ENCODE assay signal across 15 cellular contexts in the genomic region with DNA sequence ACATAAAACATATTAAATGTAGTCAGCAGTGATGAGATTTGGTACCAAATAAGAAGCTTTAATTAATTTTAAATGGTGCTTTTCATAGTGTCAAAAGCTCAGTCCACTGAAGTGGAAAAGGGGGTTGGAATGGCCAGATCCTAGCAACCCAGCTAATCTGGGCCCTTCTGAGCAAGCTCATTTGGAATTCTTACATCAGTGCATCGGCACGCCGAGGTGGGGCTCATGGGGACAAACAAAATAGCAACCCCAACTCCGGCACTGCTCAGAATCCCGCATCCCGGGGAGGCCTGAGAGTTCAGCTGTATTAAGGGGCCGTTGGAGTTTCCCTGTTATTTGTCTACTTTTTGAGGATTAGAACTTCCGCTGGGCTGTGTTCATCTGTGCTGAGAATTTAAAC.
A peak's percentile ranks its signal among the peaks of the same experiment; 100 is the strongest.
DNase-seq lines count a peak whose midpoint lies in the region; ATAC-seq and TF ChIP-seq lines count a peak whose summit lies in the region.
"Had no signal": no experiment of that assay in that cellular context is flagged by ENCODE, and none has a peak within 500 bp of the region (broad histone marks: within the 10 kb centered on the region; RNA-seq: fewer than 3 reads in every experiment).

No MANE protein-coding gene starts in this region.

- H3K36me3 Mint-ChIP-seq in nephron (ENCODE audit: low read depth) = no peaks in the 10 kb centered on the region
- no peaks in the 10 kb centered on the region for H3K36me3 Mint-ChIP-seq in CD8-positive, alpha-beta T cell

- H3K9me3 Mint-ChIP-seq in nephron = no peaks in the 10 kb centered on the region
- H3K9me3 Mint-ChIP-seq in CD8-positive, alpha-beta T cell = no peaks in the 10 kb centered on the region
- H3K9me3 Mint-ChIP-seq: activated CD4-positive, alpha-beta T cell treated with anti-CD3 and anti-CD28 coated beads, Interleukin-2, amount 10 ng/mL, durations not matched to agents 24 days and 14 days; activated naive CD8-positive, alpha-beta T cell treated with anti-CD3 and anti-CD28 coated beads, Interleukin-2, amount 50 U/mL, for 24 hours had no signal

- no peak for ATAC-seq in CD8-positive, alpha-beta T cell
- no peak for ATAC-seq in GM21528 (IDR thresholded peaks at IDR 0.05; ENCODE audit: low FRiP score, unreplicated experiment)
- ATAC-seq: activated naive CD8-positive, alpha-beta T cell treated with anti-CD3 and anti-CD28 coated beads, Interleukin-2, amount 50 U/mL, for 24 hours; right lobe of liver had no signal

- intact Hi-C loops in left ventricle myocardium inferior (cut with micrococcal nuclease) = no loop called here
- intact Hi-C loops in CD8-positive, alpha-beta T cell (cut with DNase I, micrococcal nuclease) = no loop called here

- no peak overlapping the region for H3K4me3 Mint-ChIP-seq in nephron
- no peak overlapping the region for H3K4me3 Mint-ChIP-seq in CD8-positive, alpha-beta T cell
- H3K4me3 Mint-ChIP-seq: activated CD4-positive, alpha-beta T cell treated with anti-CD3 and anti-CD28 coated beads, Interleukin-2, amount 10 ng/mL, durations not matched to agents 24 days and 14 days; activated naive CD8-positive, alpha-beta T cell treated with anti-CD3 and anti-CD28 coated beads, Interleukin-2, amount 50 U/mL, for 24 hours had no signal

- TF ChIP-seq CTCF in left ventricle myocardium inferior (IDR thresholded peaks at IDR 0.05; ENCODE audit: borderline replicate concordance) = no peak
- no peak for TF ChIP-seq CTCF in nephron (IDR thresholded peaks at IDR 0.05; ENCODE audit: unreplicated experiment in 3 of 3)
- TF ChIP-seq CTCF in CD8-positive, alpha-beta T cell (IDR thresholded peaks at IDR 0.05) = no peak

- H3K9me3 ChIP-seq in left ventricle myocardium inferior (replicated peaks) = no peaks in the 10 kb centered on the region
- no peaks in the 10 kb centered on the region for H3K9me3 ChIP-seq in CD8-positive, alpha-beta T cell (ENCODE audit: low read length)
- H3K9me3 ChIP-seq: right lobe of liver had no signal

- no peaks in the 10 kb centered on the region for H3K4me1 Mint-ChIP-seq in nephron
- no peaks in the 10 kb centered on the region for H3K4me1 Mint-ChIP-seq in CD8-positive, alpha-beta T cell (ENCODE audit: low read depth)
- H3K4me1 Mint-ChIP-seq: activated CD4-positive, alpha-beta T cell treated with anti-CD3 and anti-CD28 coated beads, Interleukin-2, amount 10 ng/mL, durations not matched to agents 24 days and 14 days; activated naive CD8-positive, alpha-beta T cell treated with anti-CD3 and anti-CD28 coated beads, Interleukin-2, amount 50 U/mL, for 24 hours had no signal

- H3K4me3 ChIP-seq in left ventricle myocardium inferior = no peak overlapping the region
- no peak overlapping the region for H3K4me3 ChIP-seq in CD8-positive, alpha-beta T cell (ENCODE audit: low read depth, low read length)
- H3K4me3 ChIP-seq: right lobe of liver had no signal

- H3K4me1 ChIP-seq in left ventricle myocardium inferior = peaks cover 16% of the 10 kb centered on the region
- no peaks in the 10 kb centered on the region for H3K4me1 ChIP-seq in CD8-positive, alpha-beta T cell (ENCODE audit: insufficient read depth, low read length)

- DNase-seq in A172 (ENCODE audit: low spot score) (peak; percentile 11), amygdala (lab: John Stamatoyannopoulos, UW) (peak in 49 of 56 donors; percentile 5 to 76 (median 48)), left ventricle myocardium inferior (peak; percentile 22), NCI-H1417 treated with DMSO at 0.1 percent for 48 hours (lab: John Stamatoyannopoulos, UW) (no peak)
- no peak for DNase-seq in stimulated activated CD4-positive, alpha-beta T cell treated with anti-CD3 and anti-CD28 coated beads, Interleukin-1b, Interleukin-23, amount 100 ng/mL, for 48 hours
- DNase-seq in CD8-positive, alpha-beta T cell = no peak
- DNase-seq: activated CD4-positive, alpha-beta T cell treated with anti-CD3 and anti-CD28 coated beads, Interleukin-2, amount 10 ng/mL, durations not matched to agents 24 days and 14 days; activated naive CD8-positive, alpha-beta T cell treated with anti-CD3 and anti-CD28 coated beads, Interleukin-2, amount 50 U/mL, for 24 hours; activated T-cell treated with anti-CD3 and anti-CD28 coated beads, Interleukin-2, amount 50 U/mL, for 1 hour; dermis blood vessel endothelial cell; NCI-H1694; NCI-H69; right lobe of liver had no signal

- CTCF ChIA-PET in CD8-positive, alpha-beta T cell (lab: Charles Lee) = no interaction called here

- no peaks in the 10 kb centered on the region for H3K36me3 ChIP-seq in left ventricle myocardium inferior
- no peaks in the 10 kb centered on the region for H3K36me3 ChIP-seq in CD8-positive, alpha-beta T cell (ENCODE audit: insufficient read depth, low read length)
- H3K36me3 ChIP-seq: right lobe of liver had no signal

- peak overlapping the region; percentile 42 to 72 (median 54) for H3K27ac Mint-ChIP-seq in nephron
- no peak overlapping the region for H3K27ac Mint-ChIP-seq in CD8-positive, alpha-beta T cell
- H3K27ac Mint-ChIP-seq: activated CD4-positive, alpha-beta T cell treated with anti-CD3 and anti-CD28 coated beads, Interleukin-2, amount 10 ng/mL, durations not matched to agents 24 days and 14 days; activated naive CD8-positive, alpha-beta T cell treated with anti-CD3 and anti-CD28 coated beads, Interleukin-2, amount 50 U/mL, for 24 hours had no signal

- H3K27me3 ChIP-seq in left ventricle myocardium inferior (ENCODE audit: low read depth) = no peaks in the 10 kb centered on the region
- no peaks in the 10 kb centered on the region for H3K27me3 ChIP-seq in CD8-positive, alpha-beta T cell (ENCODE audit: insufficient read depth, low read length)
- H3K27me3 ChIP-seq: right lobe of liver had no signal

- no peaks in the 10 kb centered on the region for H3K27me3 Mint-ChIP-seq in nephron (ENCODE audit: low read depth)
- H3K27me3 Mint-ChIP-seq in CD8-positive, alpha-beta T cell (ENCODE audit: low read depth) = no peaks in the 10 kb centered on the region
- H3K27me3 Mint-ChIP-seq: activated CD4-positive, alpha-beta T cell treated with anti-CD3 and anti-CD28 coated beads, Interleukin-2, amount 10 ng/mL, durations not matched to agents 24 days and 14 days; activated naive CD8-positive, alpha-beta T cell treated with anti-CD3 and anti-CD28 coated beads, Interleukin-2, amount 50 U/mL, for 24 hours had no signal

- no peak overlapping the region for H3K27ac ChIP-seq in left ventricle myocardium inferior (replicated peaks)
- H3K27ac ChIP-seq in CD8-positive, alpha-beta T cell (ENCODE audit: low read depth, low read length) = no peak overlapping the region
- H3K27ac ChIP-seq: right lobe of liver had no signal

- POLR2A ChIA-PET in CD8-positive, alpha-beta T cell (lab: Charles Lee) = no interaction called here

Comparison
In these comparisons a context has a peak if more than half of its experiments do, and no peak if none do; other contexts are left out.
1. DNase-seq: peak in A172 (single experiment), amygdala (49 of 56) and left ventricle myocardium inferior (single experiment); none in stimulated activated CD4-positive, alpha-beta T cell treated with anti-CD3 and anti-CD28 coated beads, Interleukin-1b, Interleukin-23, amount 100 ng/mL, for 48 hours (single experiment), NCI-H1417 treated with DMSO at 0.1 percent for 48 hours (single experiment) and CD8-positive, alpha-beta T cell (0 of 7).